ENCODE assay signal across 1 cellular context in the genomic region with DNA sequence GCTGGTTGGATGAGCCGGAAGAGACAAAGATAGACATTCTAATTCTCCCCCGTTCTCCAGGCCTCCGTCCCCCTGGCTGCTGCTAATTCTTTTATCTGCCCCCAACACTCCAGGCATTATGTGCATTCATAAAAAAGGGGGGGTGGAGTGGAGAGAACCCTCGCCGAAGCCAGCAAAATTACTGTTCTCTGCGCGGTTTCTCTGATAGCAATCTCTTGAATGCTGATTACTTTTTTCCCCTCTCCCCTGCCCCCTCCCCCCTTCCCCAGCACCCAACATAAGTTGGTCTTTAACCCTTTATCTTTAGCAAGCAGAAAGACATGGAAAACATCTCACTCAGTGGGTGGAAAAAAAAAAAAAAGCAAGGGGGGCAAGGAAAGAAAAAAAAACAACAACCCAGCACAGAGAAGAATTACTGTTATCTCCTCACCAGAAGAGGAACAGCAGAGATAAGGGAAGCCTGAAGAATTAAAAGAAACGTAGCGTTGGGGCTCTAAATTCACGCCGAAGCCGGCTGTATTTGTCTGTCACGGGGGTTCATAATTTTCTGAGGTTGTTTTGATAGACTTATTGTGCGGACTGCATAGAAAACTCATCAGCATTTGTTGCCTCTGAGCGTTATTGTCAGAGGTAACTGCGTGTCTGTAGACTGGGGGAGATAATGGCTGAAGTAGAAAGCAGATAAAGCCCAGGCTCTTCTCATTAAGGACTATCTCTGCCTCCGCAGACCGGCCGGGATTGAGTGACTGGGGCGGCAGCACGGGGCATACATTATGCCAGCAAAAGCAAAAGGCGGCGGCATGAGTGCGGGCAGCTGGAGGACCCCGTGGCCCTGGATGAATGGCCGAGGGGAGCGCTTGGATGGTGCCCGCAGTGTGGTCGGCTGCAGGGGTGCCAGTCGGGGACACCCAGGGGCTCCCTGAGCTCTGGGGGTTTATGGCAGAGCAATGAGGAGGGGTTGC.
A peak's percentile ranks its signal among the peaks of the same experiment; 100 is the strongest.
TF ChIP-seq lines count a peak whose summit lies in the region.

No MANE protein-coding gene starts in this region.

TF ChIP-seq in K562, 482 proteins besides CTCF, POLR2A, EP300 and RAD21 (continued from another document and continues in another):
- TF ChIP-seq ARID3B (CRISPR knock-in tag; IDR thresholded peaks at IDR 0.05; ENCODE audit: borderline replicate concordance) (no peak), NELFE (IDR thresholded peaks at IDR 0.05; ENCODE audit: insufficient read depth, insufficient read length) (no peak), ZC3H8 (IDR thresholded peaks at IDR 0.05) (no peak), ADNP (tag; IDR thresholded peaks at IDR 0.05) (peak; percentile 90), SRSF1 (IDR thresholded peaks at IDR 0.05; ENCODE audit: low read depth, low read length) (no peak), TGIF2 (CRISPR knock-in tag; IDR thresholded peaks at IDR 0.05) (no peak), BRD4 (IDR thresholded peaks at IDR 0.05) (no peak), HINFP (tag; conservative IDR thresholded peaks at IDR 0.05; ENCODE audit: low read depth) (peak; percentile 96), E2F4 (CRISPR knock-in tag; IDR thresholded peaks at IDR 0.05; ENCODE audit: low read depth) (no peak), EWSR1 (IDR thresholded peaks at IDR 0.05; ENCODE audit: borderline replicate concordance, low read depth, partially characterized antibody) (no peak), DNMT1 (IDR thresholded peaks at IDR 0.05) (no peak), NFIC (IDR thresholded peaks at IDR 0.05) (peak; percentile 71), HNRNPH1 (optimal IDR thresholded peaks at IDR 0.05; ENCODE audit: low read depth, low read length) (no peak), POU5F1 (IDR thresholded peaks at IDR 0.05; ENCODE audit: borderline replicate concordance, low read depth, low read length, partially characterized antibody) (no peak), ATF4 (CRISPR knock-in tag; IDR thresholded peaks at IDR 0.05) (no peak), ZBTB9 (CRISPR knock-in tag; IDR thresholded peaks at IDR 0.05) (no peak), PRMT5 (CRISPR knock-in tag; IDR thresholded peaks at IDR 0.05) (no peak), AFF4 (CRISPR knock-in tag; IDR thresholded peaks at IDR 0.05) (no peak), ZNF449 (CRISPR knock-in tag; IDR thresholded peaks at IDR 0.05) (no peak), ESRRA (IDR thresholded peaks at IDR 0.05; ENCODE audit: borderline replicate concordance, low read depth) (no peak), EHMT2 (IDR thresholded peaks at IDR 0.05) (no peak; the same call in 1 of the 2 replicates)
- TF ChIP-seq, protein P1, sequence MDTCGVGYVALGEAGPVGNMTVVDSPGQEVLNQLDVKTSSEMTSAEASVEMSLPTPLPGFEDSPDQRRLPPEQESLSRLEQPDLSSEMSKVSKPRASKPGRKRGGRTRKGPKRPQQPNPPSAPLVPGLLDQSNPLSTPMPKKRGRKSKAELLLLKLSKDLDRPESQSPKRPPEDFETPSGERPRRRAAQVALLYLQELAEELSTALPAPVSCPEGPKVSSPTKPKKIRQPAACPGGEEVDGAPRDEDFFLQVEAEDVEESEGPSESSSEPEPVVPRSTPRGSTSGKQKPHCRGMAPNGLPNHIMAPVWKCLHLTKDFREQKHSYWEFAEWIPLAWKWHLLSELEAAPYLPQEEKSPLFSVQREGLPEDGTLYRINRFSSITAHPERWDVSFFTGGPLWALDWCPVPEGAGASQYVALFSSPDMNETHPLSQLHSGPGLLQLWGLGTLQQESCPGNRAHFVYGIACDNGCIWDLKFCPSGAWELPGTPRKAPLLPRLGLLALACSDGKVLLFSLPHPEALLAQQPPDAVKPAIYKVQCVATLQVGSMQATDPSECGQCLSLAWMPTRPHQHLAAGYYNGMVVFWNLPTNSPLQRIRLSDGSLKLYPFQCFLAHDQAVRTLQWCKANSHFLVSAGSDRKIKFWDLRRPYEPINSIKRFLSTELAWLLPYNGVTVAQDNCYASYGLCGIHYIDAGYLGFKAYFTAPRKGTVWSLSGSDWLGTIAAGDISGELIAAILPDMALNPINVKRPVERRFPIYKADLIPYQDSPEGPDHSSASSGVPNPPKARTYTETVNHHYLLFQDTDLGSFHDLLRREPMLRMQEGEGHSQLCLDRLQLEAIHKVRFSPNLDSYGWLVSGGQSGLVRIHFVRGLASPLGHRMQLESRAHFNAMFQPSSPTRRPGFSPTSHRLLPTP (IDR thresholded peaks at IDR 0.05; ENCODE audit: borderline replicate concordance, extremely low read depth, insufficient read length) = no peak
- TF ChIP-seq, protein P2, sequence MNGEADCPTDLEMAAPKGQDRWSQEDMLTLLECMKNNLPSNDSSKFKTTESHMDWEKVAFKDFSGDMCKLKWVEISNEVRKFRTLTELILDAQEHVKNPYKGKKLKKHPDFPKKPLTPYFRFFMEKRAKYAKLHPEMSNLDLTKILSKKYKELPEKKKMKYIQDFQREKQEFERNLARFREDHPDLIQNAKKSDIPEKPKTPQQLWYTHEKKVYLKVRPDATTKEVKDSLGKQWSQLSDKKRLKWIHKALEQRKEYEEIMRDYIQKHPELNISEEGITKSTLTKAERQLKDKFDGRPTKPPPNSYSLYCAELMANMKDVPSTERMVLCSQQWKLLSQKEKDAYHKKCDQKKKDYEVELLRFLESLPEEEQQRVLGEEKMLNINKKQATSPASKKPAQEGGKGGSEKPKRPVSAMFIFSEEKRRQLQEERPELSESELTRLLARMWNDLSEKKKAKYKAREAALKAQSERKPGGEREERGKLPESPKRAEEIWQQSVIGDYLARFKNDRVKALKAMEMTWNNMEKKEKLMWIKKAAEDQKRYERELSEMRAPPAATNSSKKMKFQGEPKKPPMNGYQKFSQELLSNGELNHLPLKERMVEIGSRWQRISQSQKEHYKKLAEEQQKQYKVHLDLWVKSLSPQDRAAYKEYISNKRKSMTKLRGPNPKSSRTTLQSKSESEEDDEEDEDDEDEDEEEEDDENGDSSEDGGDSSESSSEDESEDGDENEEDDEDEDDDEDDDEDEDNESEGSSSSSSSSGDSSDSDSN (IDR thresholded peaks at IDR 0.05; ENCODE audit: borderline replicate concordance in 1 of 2, low read depth in 2 of 2, low read length in 2 of 2) = peak in 1 of 2 experiments; percentile 71; a peak in 2 of 4 replicates
- TF ChIP-seq, protein P3, sequence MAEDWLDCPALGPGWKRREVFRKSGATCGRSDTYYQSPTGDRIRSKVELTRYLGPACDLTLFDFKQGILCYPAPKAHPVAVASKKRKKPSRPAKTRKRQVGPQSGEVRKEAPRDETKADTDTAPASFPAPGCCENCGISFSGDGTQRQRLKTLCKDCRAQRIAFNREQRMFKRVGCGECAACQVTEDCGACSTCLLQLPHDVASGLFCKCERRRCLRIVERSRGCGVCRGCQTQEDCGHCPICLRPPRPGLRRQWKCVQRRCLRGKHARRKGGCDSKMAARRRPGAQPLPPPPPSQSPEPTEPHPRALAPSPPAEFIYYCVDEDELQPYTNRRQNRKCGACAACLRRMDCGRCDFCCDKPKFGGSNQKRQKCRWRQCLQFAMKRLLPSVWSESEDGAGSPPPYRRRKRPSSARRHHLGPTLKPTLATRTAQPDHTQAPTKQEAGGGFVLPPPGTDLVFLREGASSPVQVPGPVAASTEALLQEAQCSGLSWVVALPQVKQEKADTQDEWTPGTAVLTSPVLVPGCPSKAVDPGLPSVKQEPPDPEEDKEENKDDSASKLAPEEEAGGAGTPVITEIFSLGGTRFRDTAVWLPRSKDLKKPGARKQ (CRISPR knock-in tag; IDR thresholded peaks at IDR 0.05) = no peak
- TF ChIP-seq, protein P4, sequence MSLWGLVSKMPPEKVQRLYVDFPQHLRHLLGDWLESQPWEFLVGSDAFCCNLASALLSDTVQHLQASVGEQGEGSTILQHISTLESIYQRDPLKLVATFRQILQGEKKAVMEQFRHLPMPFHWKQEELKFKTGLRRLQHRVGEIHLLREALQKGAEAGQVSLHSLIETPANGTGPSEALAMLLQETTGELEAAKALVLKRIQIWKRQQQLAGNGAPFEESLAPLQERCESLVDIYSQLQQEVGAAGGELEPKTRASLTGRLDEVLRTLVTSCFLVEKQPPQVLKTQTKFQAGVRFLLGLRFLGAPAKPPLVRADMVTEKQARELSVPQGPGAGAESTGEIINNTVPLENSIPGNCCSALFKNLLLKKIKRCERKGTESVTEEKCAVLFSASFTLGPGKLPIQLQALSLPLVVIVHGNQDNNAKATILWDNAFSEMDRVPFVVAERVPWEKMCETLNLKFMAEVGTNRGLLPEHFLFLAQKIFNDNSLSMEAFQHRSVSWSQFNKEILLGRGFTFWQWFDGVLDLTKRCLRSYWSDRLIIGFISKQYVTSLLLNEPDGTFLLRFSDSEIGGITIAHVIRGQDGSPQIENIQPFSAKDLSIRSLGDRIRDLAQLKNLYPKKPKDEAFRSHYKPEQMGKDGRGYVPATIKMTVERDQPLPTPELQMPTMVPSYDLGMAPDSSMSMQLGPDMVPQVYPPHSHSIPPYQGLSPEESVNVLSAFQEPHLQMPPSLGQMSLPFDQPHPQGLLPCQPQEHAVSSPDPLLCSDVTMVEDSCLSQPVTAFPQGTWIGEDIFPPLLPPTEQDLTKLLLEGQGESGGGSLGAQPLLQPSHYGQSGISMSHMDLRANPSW (CRISPR knock-in tag; IDR thresholded peaks at IDR 0.05) = no peak
